ENCODE assay signal across 27 cellular contexts in the genomic region with DNA sequence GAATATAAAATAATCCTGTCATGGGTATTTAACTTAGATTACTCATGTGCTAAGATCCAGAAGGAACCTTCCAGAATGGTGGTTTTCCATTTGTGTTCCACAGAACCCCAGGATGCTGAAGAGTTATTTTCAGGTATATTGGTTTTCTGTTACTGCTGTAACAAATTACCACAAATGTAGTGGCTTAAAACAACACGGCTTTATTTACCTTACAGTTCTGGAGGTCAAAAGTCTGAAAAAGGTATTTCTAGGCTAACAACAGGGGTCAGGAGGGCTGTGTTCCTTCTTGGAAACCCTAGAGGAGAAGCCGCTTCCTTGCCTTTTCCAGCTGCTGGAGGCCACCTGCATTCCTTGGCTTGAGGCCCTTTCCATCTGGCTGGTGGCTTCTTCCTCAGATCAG.
"Had no signal": no experiment of that assay in that cellular context is flagged by ENCODE, and none has a peak within 500 bp of the region (broad histone marks: within the 10 kb centered on the region; RNA-seq: fewer than 3 reads in every experiment).

No MANE protein-coding gene starts in this region.

- DNase-seq: hippocampal formation; kidney glomerular epithelial cell; left cardiac atrium; left lung; mesendoderm; naive thymus-derived CD4-positive, alpha-beta T cell; ovary; stimulated activated CD4-positive, alpha-beta T cell treated with anti-CD3 and anti-CD28 coated beads, Interleukin-12 subunit alpha, Interleukin-12 subunit beta, amount 100 ng/mL, for 4 hours; stimulated activated CD4-positive, alpha-beta T cell treated with anti-CD3 and anti-CD28 coated beads, Interleukin-15, amount 100 ng/mL, for 24 hours; stimulated activated CD4-positive, alpha-beta T cell treated with anti-CD3 and anti-CD28 coated beads, Interleukin-2, amount 100 ng/mL, for 24 hours; stimulated activated CD4-positive, alpha-beta T cell treated with anti-CD3 and anti-CD28 coated beads, Interleukin-4, amount 100 ng/mL, for 1 hour; stimulated activated naive B cell treated with anti-CD40 and anti-IgM and Interleukin-4, amounts not matched to agents 10 μg/mL and 1 μg/mL and 100 μg/mL, for 72 hours; stimulated activated naive CD8-positive, alpha-beta T cell treated with anti-CD3 and anti-CD28 coated beads, Interleukin-15, Interleukin-2, amounts not matched to agents 100 U/mL and 50 U/mL, for 24 hours; stomach; testis; thyroid gland; transverse colon; upper lobe of left lung had no signal

- H3K4me1 ChIP-seq: left lung, right atrium auricular region, testis, transverse colon, upper lobe of left lung, vagina had no signal

- H3K27ac ChIP-seq: left lung, ovary, right atrium auricular region, skin epidermis, stomach, testis, thyroid gland, transverse colon, upper lobe of left lung, vagina had no signal

- H3K4me3 Mint-ChIP-seq: mesothelial cell of epicardium; naive thymus-derived CD4-positive, alpha-beta T cell; natural killer cell treated with Interleukin-12 subunit alpha and Interleukin-12 subunit beta and Interleukin-15 and Interleukin-18, amount 100 ng/mL, for 72 hours; stimulated activated naive B cell treated with anti-CD40 and anti-IgM and Interleukin-4, amounts not matched to agents 10 μg/mL and 1 μg/mL and 100 μg/mL, for 72 hours had no signal

- ATAC-seq: left cardiac atrium; left lung; naive thymus-derived CD4-positive, alpha-beta T cell; natural killer cell treated with Interleukin-12 subunit alpha and Interleukin-12 subunit beta and Interleukin-15 and Interleukin-18, amount 100 ng/mL, for 72 hours; sciatic nerve; stimulated activated naive B cell treated with anti-CD40 and anti-IgM and Interleukin-4, amounts not matched to agents 10 μg/mL and 1 μg/mL and 100 μg/mL, for 72 hours; stimulated activated naive CD8-positive, alpha-beta T cell treated with anti-CD3 and anti-CD28 coated beads, Interleukin-15, Interleukin-2, amounts not matched to agents 100 U/mL and 50 U/mL, for 24 hours had no signal

- H3K9me3 Mint-ChIP-seq: natural killer cell treated with Interleukin-12 subunit alpha and Interleukin-12 subunit beta and Interleukin-15 and Interleukin-18, amount 100 ng/mL, for 72 hours had no signal

- FAIRE-seq: keratinocyte had no signal

- H3K27ac Mint-ChIP-seq: mesothelial cell of epicardium; naive thymus-derived CD4-positive, alpha-beta T cell; natural killer cell treated with Interleukin-12 subunit alpha and Interleukin-12 subunit beta and Interleukin-15 and Interleukin-18, amount 100 ng/mL, for 72 hours; progenitor cell of endocrine pancreas; stimulated activated naive B cell treated with anti-CD40 and anti-IgM and Interleukin-4, amounts not matched to agents 10 μg/mL and 1 μg/mL and 100 μg/mL, for 72 hours had no signal

- H3K36me3 ChIP-seq: ovary, right atrium auricular region, thyroid gland, transverse colon, upper lobe of left lung, vagina had no signal

- H3K27me3 Mint-ChIP-seq: stimulated activated naive B cell treated with anti-CD40 and anti-IgM and Interleukin-4, amounts not matched to agents 10 μg/mL and 1 μg/mL and 100 μg/mL, for 72 hours had no signal

- H3K4me3 ChIP-seq: left lung, lung, ovary, right atrium auricular region, skin epidermis, stomach, testis, thyroid gland, transverse colon, upper lobe of left lung, vagina had no signal

- H3K9me3 ChIP-seq: left lung, ovary, right atrium auricular region, stomach, testis, thyroid gland, transverse colon, upper lobe of left lung, vagina had no signal

- H3K27me3 ChIP-seq: left lung, ovary, right atrium auricular region, stomach, testis, thyroid gland, transverse colon, upper lobe of left lung, vagina had no signal
